15 cellular contexts compared by ENCODE assay signal in the genomic region with DNA sequence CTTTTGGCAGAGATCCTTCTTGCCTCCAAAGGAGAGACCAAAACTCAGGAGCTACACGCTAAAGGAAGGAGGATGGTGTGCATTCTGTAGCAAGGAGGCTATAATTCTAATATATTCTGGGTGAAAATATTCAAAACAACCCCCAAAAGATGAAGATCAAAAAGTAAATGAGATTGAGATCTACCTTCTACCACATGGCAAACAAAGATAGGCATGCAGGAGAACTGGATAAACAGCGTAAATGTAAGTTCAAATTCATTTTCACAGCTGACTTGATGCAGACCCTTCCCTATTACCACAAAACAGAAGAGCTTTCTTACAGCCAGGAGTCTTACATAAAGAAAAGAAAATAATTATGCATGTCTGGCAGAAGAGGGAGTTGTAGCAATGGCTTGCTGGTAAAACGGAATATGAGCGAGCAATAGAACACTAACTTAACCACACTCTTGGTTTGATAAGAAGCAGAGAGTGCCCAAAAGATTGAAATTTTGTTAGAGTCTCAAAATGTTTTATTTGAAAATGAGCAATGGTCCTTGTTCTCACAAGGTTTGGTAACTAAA.
DNase-seq lines count a peak whose midpoint lies in the region; ATAC-seq, FAIRE-seq and TF ChIP-seq lines count a peak whose summit lies in the region.
"Had no signal": no experiment of that assay in that cellular context is flagged by ENCODE, and none has a peak within 500 bp of the region (broad histone marks: within the 10 kb centered on the region; RNA-seq: fewer than 3 reads in every experiment).

No MANE protein-coding gene starts in this region.

- ATAC-seq in SK-N-SH treated with all-trans-retinoic acid at 6 μM for 48 hours (no peak), GM21381 (IDR thresholded peaks at IDR 0.05; ENCODE audit: unreplicated experiment) (no peak)
- ATAC-seq: T-helper 17 cell had no signal

- TF ChIP-seq RAD21 in SK-N-SH (IDR thresholded peaks at IDR 0.05; ENCODE audit: low read length): peak; percentile 27; the same call in 1 of the 2 replicates

- no peak overlapping the region for H3K27ac Mint-ChIP-seq in astrocyte (ENCODE audit: unreplicated experiment)
- H3K27ac Mint-ChIP-seq: activated T-helper 2 cell treated with anti-CD3 and anti-CD28 coated beads, Interferon-gamma antibody, Interleukin-2, Interleukin-4, amounts not matched to agents 10 μg/mL and 5 μg/mL and 100 μg/mL, durations not matched to agents 14 hours and 24 hours and 36 hours; T-helper 17 cell had no signal

- no peaks in the 10 kb centered on the region for H3K9me2 ChIP-seq in SK-N-SH

- TF ChIP-seq EP300 in SK-N-SH (IDR thresholded peaks at IDR 0.05; ENCODE audit: borderline replicate concordance in 1 of 2, low read depth in 1 of 2, low read length in 1 of 2): no peak

- no peak overlapping the region for H3K4me3 ChIP-seq in SK-N-SH (ENCODE audit: low read depth in 2 of 2, low read length in 1 of 2)
- no peak overlapping the region for H3K4me3 ChIP-seq in astrocyte (ENCODE audit: insufficient read depth, low read depth, low read length)
- peak overlapping the region; percentile 3 to 21 for H3K4me3 ChIP-seq in kidney (ENCODE audit: low read length in 2 of 2)

- FAIRE-seq in astrocyte (lab: Jason Lieb, UNC): no peak
- FAIRE-seq in kidney (lab: Jason Lieb, UNC): no peak
- FAIRE-seq: RCC 7860 had no signal

- H2AFZ ChIP-seq in SK-N-SH (ENCODE audit: low read depth): no peak overlapping the region
- no peak overlapping the region for H2AFZ ChIP-seq in astrocyte (ENCODE audit: low read depth, low read length)

- no peaks in the 10 kb centered on the region for H3K9me3 ChIP-seq in SK-N-SH
- no peaks in the 10 kb centered on the region for H3K9me3 ChIP-seq in astrocyte (ENCODE audit: insufficient read depth, low read depth, low read length)
- no peaks in the 10 kb centered on the region for H3K9me3 ChIP-seq in kidney (ENCODE audit: control insufficient read depth in 1 of 2, low read length in 2 of 2)

- TF ChIP-seq CTCF in SK-N-SH (IDR thresholded peaks at IDR 0.05): no peak
- TF ChIP-seq CTCF in astrocyte (IDR thresholded peaks at IDR 0.05; ENCODE audit: insufficient read depth, low read depth, low read length): no peak
- peak; percentile 14 for TF ChIP-seq CTCF in kidney (IDR thresholded peaks at IDR 0.05; ENCODE audit: borderline replicate concordance, extremely low read depth, insufficient read depth)

- no peak overlapping the region for H3K9ac ChIP-seq in SK-N-SH
- no peak overlapping the region for H3K9ac ChIP-seq in astrocyte (ENCODE audit: low read length)
- H3K9ac ChIP-seq in kidney (ENCODE audit: low read length in 2 of 2): no peak overlapping the region

- DNase-seq in SK-N-SH (no peak), astrocyte (ENCODE audit: low read depth) (peak; percentile 22), kidney (no peak), iPS-NIHi7 (ENCODE audit: extremely low spot score) (no peak), NCI-H128 (lab: John Stamatoyannopoulos, UW; ENCODE audit: unreplicated experiment) (no peak), LoVo (ENCODE audit: low spot score) (no peak)
- DNase-seq: hypothalamus, nucleus accumbens, substantia nigra, T-helper 17 cell had no signal

- no peaks in the 10 kb centered on the region for H3F3A ChIP-seq in SK-N-SH (replicated peaks; ENCODE audit: insufficient read depth)

- no peak overlapping the region for H3K27ac ChIP-seq in SK-N-SH (ENCODE audit: low read depth in 2 of 2, low read length in 1 of 2)
- H3K27ac ChIP-seq in astrocyte (ENCODE audit: low read depth, low read length): no peak overlapping the region
- H3K27ac ChIP-seq in kidney (ENCODE audit: low read depth in 2 of 2, low read length in 2 of 2): peak overlapping the region; percentile 36 to 79

- no peak overlapping the region for H3K4me3 Mint-ChIP-seq in astrocyte (ENCODE audit: unreplicated experiment)
- H3K4me3 Mint-ChIP-seq: brain, T-helper 17 cell had no signal

- CTCF ChIA-PET in SK-N-SH (lab: Yijun Ruan, JAX): interaction anchor here (0.6 to 2.8 kb wide), 11 partner anchors 15 to 280 kb away, joined by 3 to 7 read pairs (median 3); no protein-coding TSS in a partner anchor

- intact Hi-C loops in kidney (cut with DNase I): no loop called here

- H3K4me1 ChIP-seq in SK-N-SH (ENCODE audit: control insufficient read depth in 1 of 2, insufficient read depth in 2 of 2, low read depth in 1 of 2, low read length in 1 of 2): no peaks in the 10 kb centered on the region; a peak in 1 of 4 replicates
- no peaks in the 10 kb centered on the region for H3K4me1 ChIP-seq in astrocyte (ENCODE audit: insufficient read depth, low read length)
- peaks cover 9 to 18% of the 10 kb centered on the region in 2 donors for H3K4me1 ChIP-seq in kidney (ENCODE audit: control insufficient read depth in 1 of 2, insufficient read depth in 1 of 2, low read depth in 1 of 2, low read length in 2 of 2)

- H3K36me3 ChIP-seq in SK-N-SH (replicated peaks in 1 of 2; ENCODE audit: control insufficient read depth in 1 of 2, insufficient read depth in 2 of 2, low read length in 1 of 2) (no peaks in the 10 kb centered on the region), astrocyte (ENCODE audit: insufficient read depth, low read length) (no peaks in the 10 kb centered on the region), kidney (ENCODE audit: control insufficient read depth in 1 of 2, insufficient read depth in 2 of 2, low read length in 2 of 2) (no peaks in the 10 kb centered on the region)

- H3K79me2 ChIP-seq in SK-N-SH (ENCODE audit: insufficient read depth) (no peaks in the 10 kb centered on the region), astrocyte (ENCODE audit: insufficient read depth, low read length) (no peaks in the 10 kb centered on the region)

- no peaks in the 10 kb centered on the region for H3K27me3 ChIP-seq in SK-N-SH (ENCODE audit: insufficient read depth)
- no peaks in the 10 kb centered on the region for H3K27me3 ChIP-seq in astrocyte (ENCODE audit: insufficient read depth, low read length)

- WGBS in SK-N-SH (ENCODE audit: low lambda C conversion rate): 40% methylated on average over 4 of the region's 4 CpGs

- H3K4me1 Mint-ChIP-seq in astrocyte (ENCODE audit: low read depth, unreplicated experiment): no peaks in the 10 kb centered on the region
- H3K4me1 Mint-ChIP-seq: T-helper 17 cell had no signal

- no peaks in the 10 kb centered on the region for H3K27me3 Mint-ChIP-seq in astrocyte (ENCODE audit: low read depth, unreplicated experiment)

- H3K4me2 ChIP-seq in SK-N-SH (no peak overlapping the region), astrocyte (ENCODE audit: low read length) (no peak overlapping the region)

- H4K20me1 ChIP-seq in SK-N-SH (ENCODE audit: insufficient read depth) (no peaks in the 10 kb centered on the region), astrocyte (ENCODE audit: insufficient read depth, low read length) (no peaks in the 10 kb centered on the region)

- H3K9me3 Mint-ChIP-seq in astrocyte (ENCODE audit: unreplicated experiment): no peaks in the 10 kb centered on the region
- H3K9me3 Mint-ChIP-seq: activated T-helper 2 cell treated with anti-CD3 and anti-CD28 coated beads, Interferon-gamma antibody, Interleukin-2, Interleukin-4, amounts not matched to agents 10 μg/mL and 5 μg/mL and 100 μg/mL, durations not matched to agents 14 hours and 24 hours and 36 hours; brain had no signal

- POLR2A ChIA-PET in SK-N-SH (lab: Yijun Ruan, JAX): interaction anchor here (0.6 kb wide), 1 partner anchor 45 kb away, joined by 4 read pairs; no protein-coding TSS in a partner anchor

- H3K36me3 Mint-ChIP-seq in astrocyte (ENCODE audit: low read depth, unreplicated experiment): no peaks in the 10 kb centered on the region
- H3K36me3 Mint-ChIP-seq: brain had no signal

TF ChIP-seq in SK-N-SH, 30 proteins besides CTCF, POLR2A, EP300 and RAD21:
- no peak for TF ChIP-seq GATA2 (CRISPR knock-in tag; IDR thresholded peaks at IDR 0.05)

TF ChIP-seq in SK-N-SH treated with all-trans-retinoic acid at 6 μM for 48 hours, 23 proteins besides CTCF, POLR2A, EP300 and RAD21:
- TF ChIP-seq ISL1 (CRISPR knock-in tag; IDR thresholded peaks at IDR 0.05) (no peak), ZC3H10 (CRISPR knock-in tag; IDR thresholded peaks at IDR 0.05) (no peak), CSRNP3 (CRISPR knock-in tag; IDR thresholded peaks at IDR 0.05) (no peak), RARB (CRISPR knock-in tag; IDR thresholded peaks at IDR 0.05) (no peak)

Comparison
In these comparisons a context has a peak if more than half of its experiments do, and no peak if none do; other contexts are left out.
1. H3K27ac ChIP-seq: peak in kidney (2 of 2); none in SK-N-SH (0 of 2) and astrocyte (single experiment).
2. H3K4me3 ChIP-seq: peak in kidney (2 of 2); none in SK-N-SH (0 of 2) and astrocyte (single experiment).